ENCODE assay signal across 1 cellular context in genomic region chr4:173521474-173522159, GRCh38.
TF ChIP-seq lines count a peak whose summit lies in the region.

No MANE protein-coding gene starts in this region.

TF ChIP-seq in GM23338, 12 proteins besides CTCF, POLR2A, EP300 and RAD21 (continued from another document):
- TF ChIP-seq ZNF331 (CRISPR knock-in tag; IDR thresholded peaks at IDR 0.05; ENCODE audit: low read depth) (no peak), ETS1 (IDR thresholded peaks at IDR 0.05) (no peak), CREB1 (CRISPR knock-in tag; IDR thresholded peaks at IDR 0.05; ENCODE audit: low read depth) (no peak), NANOG (IDR thresholded peaks at IDR 0.05; ENCODE audit: borderline replicate concordance) (no peak), STAT1 (IDR thresholded peaks at IDR 0.05; ENCODE audit: unreplicated experiment) (no peak), REST (IDR thresholded peaks at IDR 0.05; ENCODE audit: unreplicated experiment) (no peak), POLR2AphosphoS5 (IDR thresholded peaks at IDR 0.05; ENCODE audit: low read depth) (no peak)
